In genomic region chr14:104223810-104224515, GRCh38 we compare ENCODE assay signal across 12 cellular contexts.
DNase-seq lines count a peak whose midpoint lies in the region; ATAC-seq and TF ChIP-seq lines count a peak whose summit lies in the region.
"Had no signal": no experiment of that assay in that cellular context is flagged by ENCODE, and none has a peak within 500 bp of the region (broad histone marks: within the 10 kb centered on the region; RNA-seq: fewer than 3 reads in every experiment).

No MANE protein-coding gene starts in this region.

- H3K9ac ChIP-seq in HUES6 (ENCODE audit: low read length) (no peak overlapping the region), mucosa of rectum (ENCODE audit: low read depth in 1 of 2, low read length in 2 of 2) (peak overlapping the region; percentile 76 to 77)

- peak overlapping the region; percentile 72 for H3K4me3 ChIP-seq in BE2C (ENCODE audit: low read depth, low read length)
- no peak overlapping the region for H3K4me3 ChIP-seq in HUES6 (ENCODE audit: low read depth, low read length)
- peak overlapping the region; percentile 45 for H3K4me3 ChIP-seq in choroid plexus epithelial cell (ENCODE audit: low read depth, low read length)
- H3K4me3 ChIP-seq in mucosa of rectum (ENCODE audit: low read length in 2 of 2): peak overlapping the region; percentile 31 to 68
- H3K4me3 ChIP-seq in prostate gland: no peak overlapping the region
- H3K4me3 ChIP-seq: SJSA1 had no signal

- DNase-seq in BE2C: peak; percentile 93
- no peak for DNase-seq in choroid plexus epithelial cell (ENCODE audit: low read depth)
- DNase-seq in LoVo (ENCODE audit: low spot score): no peak
- DNase-seq in prostate gland (ENCODE audit: low spot score): no peak
- no peak for DNase-seq in NCI-H146 (lab: John Stamatoyannopoulos, UW)
- DNase-seq: NCI-H526 treated with DMSO at 0.1 percent for 48 hours; stimulated activated naive B cell treated with anti-CD40 and anti-IgM and Interleukin-4, amounts not matched to agents 10 μg/mL and 1 μg/mL and 100 μg/mL, for 72 hours had no signal

- no peak for TF ChIP-seq POLR2A in prostate gland (IDR thresholded peaks at IDR 0.05)

- ATAC-seq in HG03095 (IDR thresholded peaks at IDR 0.05; ENCODE audit: unreplicated experiment): no peak
- ATAC-seq: stimulated activated naive B cell treated with anti-CD40 and anti-IgM and Interleukin-4, amounts not matched to agents 10 μg/mL and 1 μg/mL and 100 μg/mL, for 72 hours had no signal

- H3K4me1 ChIP-seq in BE2C: peaks cover 22% of the 10 kb centered on the region
- H3K4me1 ChIP-seq in HUES6 (ENCODE audit: control insufficient read depth, insufficient read depth, low read length): peaks cover 40% of the 10 kb centered on the region
- peaks cover 32 to 41% of the 10 kb centered on the region in 2 donors for H3K4me1 ChIP-seq in mucosa of rectum (ENCODE audit: control insufficient read depth in 2 of 2, insufficient read depth in 2 of 2, low read length in 2 of 2)
- no peaks in the 10 kb centered on the region for H3K4me1 ChIP-seq in prostate gland (replicated peaks)
- H3K4me1 ChIP-seq: SJSA1 had no signal

- 48% methylated on average over 21 of the region's 21 CpGs for WGBS in prostate gland

- intact Hi-C loops in prostate gland (cut with DNase I): no loop called here

- no peak for TF ChIP-seq CTCF in BE2C (IDR thresholded peaks at IDR 0.05; ENCODE audit: low read depth, low read length)
- TF ChIP-seq CTCF in choroid plexus epithelial cell (conservative IDR thresholded peaks at IDR 0.05; ENCODE audit: low read depth, low read length): no peak
- no peak for TF ChIP-seq CTCF in prostate gland (IDR thresholded peaks at IDR 0.05)

- no peaks in the 10 kb centered on the region for H3K9me3 ChIP-seq in BE2C
- peaks cover 13% of the 10 kb centered on the region for H3K9me3 ChIP-seq in HUES6 (ENCODE audit: control insufficient read depth, insufficient read depth, low read depth, low read length)
- H3K9me3 ChIP-seq in mucosa of rectum (ENCODE audit: control insufficient read depth in 2 of 2, low read length in 2 of 2): peaks cover 0 to 4% of the 10 kb centered on the region in 2 donors
- H3K9me3 ChIP-seq in prostate gland: no peaks in the 10 kb centered on the region
- H3K9me3 ChIP-seq: SJSA1 had no signal

- H3K27ac ChIP-seq in HUES6 (ENCODE audit: low read depth, low read length) (0 out of 2 replicates have a peak overlapping the region, but pooled peaks have one; percentile 36), mucosa of rectum (ENCODE audit: low read depth in 2 of 2, low read length in 2 of 2) (peak overlapping the region; percentile 99), prostate gland (no peak overlapping the region)
- H3K27ac ChIP-seq: SJSA1, VCaP had no signal

- H3K27me3 ChIP-seq in BE2C (no peaks in the 10 kb centered on the region), HUES6 (ENCODE audit: control insufficient read depth, insufficient read depth, low read length) (no peaks in the 10 kb centered on the region), mucosa of rectum (ENCODE audit: control insufficient read depth in 2 of 2, insufficient read depth in 2 of 2, low read length in 2 of 2) (no peaks in the 10 kb centered on the region), prostate gland (replicated peaks; ENCODE audit: insufficient read depth) (peaks cover 12% of the 10 kb centered on the region)

- peaks cover 4% of the 10 kb centered on the region for H3K36me3 ChIP-seq in BE2C
- H3K36me3 ChIP-seq in HUES6 (ENCODE audit: control insufficient read depth, insufficient read depth, low read length): no peaks in the 10 kb centered on the region
- no peaks in the 10 kb centered on the region for H3K36me3 ChIP-seq in mucosa of rectum (ENCODE audit: control insufficient read depth in 2 of 2, insufficient read depth in 2 of 2, low read length in 2 of 2)
- no peaks in the 10 kb centered on the region for H3K36me3 ChIP-seq in prostate gland
- H3K36me3 ChIP-seq: SJSA1 had no signal

Comparison
In these comparisons a context has a peak if more than half of its experiments do, and no peak if none do; other contexts are left out.
1. H3K4me3 ChIP-seq: peak in BE2C (single experiment), choroid plexus epithelial cell (single experiment) and mucosa of rectum (2 of 2); none in HUES6 (single experiment) and prostate gland (0 of 2).
2. H3K27ac ChIP-seq: peak in HUES6 (single experiment) and mucosa of rectum (2 of 2); none in prostate gland (0 of 2).